23 cellular contexts compared by ENCODE assay signal in the genomic region with DNA sequence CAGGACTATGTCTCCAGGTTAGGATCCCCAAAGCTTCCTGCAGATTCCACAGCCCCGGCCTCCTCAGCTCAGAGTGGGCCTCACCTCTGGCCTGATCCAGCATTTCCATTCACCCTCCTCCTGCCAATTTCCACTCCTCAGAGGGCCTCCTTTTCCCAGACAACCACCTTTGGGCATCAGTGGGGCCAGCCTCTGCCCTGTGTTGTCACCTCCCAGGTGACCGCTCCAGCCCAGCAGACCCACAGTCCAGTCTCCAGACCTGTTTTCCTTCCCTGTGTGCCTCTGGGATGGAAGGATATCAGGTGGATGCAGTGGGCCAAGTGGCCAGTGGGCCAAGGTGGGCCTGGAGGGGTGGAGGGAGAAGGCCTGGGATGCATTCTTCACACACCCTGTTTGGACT. TPM values are rescaled to one million over a fixed set of nuclear protein-coding genes. Genes with fewer than 3 reads are reported as not detected.
DNase-seq lines count a peak whose midpoint lies in the region; ATAC-seq, FAIRE-seq and TF ChIP-seq lines count a peak whose summit lies in the region.
"Had no signal": no experiment of that assay in that cellular context is flagged by ENCODE, and none has a peak within 500 bp of the region (broad histone marks: within the 10 kb centered on the region; RNA-seq: fewer than 3 reads in every experiment).

No MANE protein-coding gene starts in this region.

- H3K9ac ChIP-seq in astrocyte (ENCODE audit: low read length): peak overlapping the region; percentile 67

- H3K27ac ChIP-seq in astrocyte (ENCODE audit: low read depth, low read length) (no peak overlapping the region), osteoblast (ENCODE audit: low read depth, low read length) (no peak overlapping the region), WERI-Rb-1 (no peak overlapping the region)
- H3K27ac ChIP-seq in CD8-positive, alpha-beta T cell (ENCODE audit: low read depth, low read length): no peak overlapping the region
- H3K27ac ChIP-seq: 22Rv1 had no signal

- H3K4me3 ChIP-seq in astrocyte (ENCODE audit: insufficient read depth, low read depth, low read length) (no peak overlapping the region), osteoblast (ENCODE audit: insufficient read depth, low read length) (no peak overlapping the region), WERI-Rb-1 (ENCODE audit: low read depth, low read length) (no peak overlapping the region)
- no peak overlapping the region for H3K4me3 ChIP-seq in CD8-positive, alpha-beta T cell (ENCODE audit: low read depth, low read length)

- peaks cover 15% of the 10 kb centered on the region for H3K9me3 Mint-ChIP-seq in activated CD4-positive, alpha-beta memory T cell treated with anti-CD3 and anti-CD28 coated beads for 36 hours
- peaks cover 6% of the 10 kb centered on the region for H3K9me3 Mint-ChIP-seq in activated CD4-positive, alpha-beta memory T cell treated with anti-CD3 and anti-CD28 coated beads, Interleukin-2, amount 10 ng/mL, durations not matched to agents 7 days and 5 days
- no peaks in the 10 kb centered on the region for H3K9me3 Mint-ChIP-seq in astrocyte (ENCODE audit: unreplicated experiment)
- H3K9me3 Mint-ChIP-seq in CD8-positive, alpha-beta T cell: peaks cover 10% of the 10 kb centered on the region

- H2AFZ ChIP-seq in astrocyte (ENCODE audit: low read depth, low read length) (no peak overlapping the region), osteoblast (ENCODE audit: low read length) (no peak overlapping the region)

- FAIRE-seq in astrocyte (lab: Jason Lieb, UNC): no peak
- FAIRE-seq: GM19239, H1 had no signal

- H3K27ac Mint-ChIP-seq in activated CD4-positive, alpha-beta memory T cell treated with anti-CD3 and anti-CD28 coated beads for 36 hours: no peak overlapping the region
- no peak overlapping the region for H3K27ac Mint-ChIP-seq in activated CD4-positive, alpha-beta memory T cell treated with anti-CD3 and anti-CD28 coated beads, Interleukin-2, amount 10 ng/mL, durations not matched to agents 7 days and 5 days
- peak overlapping the region; percentile 77 for H3K27ac Mint-ChIP-seq in astrocyte (ENCODE audit: unreplicated experiment)
- H3K27ac Mint-ChIP-seq in CD8-positive, alpha-beta T cell: no peak overlapping the region
- H3K27ac Mint-ChIP-seq: IgD-negative memory B cell had no signal

- intact Hi-C loops in activated CD4-positive, alpha-beta memory T cell treated with anti-CD3 and anti-CD28 coated beads for 36 hours (cut with micrococcal nuclease): no loop called here
- intact Hi-C loops in CD8-positive, alpha-beta T cell (cut with DNase I, micrococcal nuclease): no loop called here

- H3K4me2 ChIP-seq in astrocyte (ENCODE audit: low read length) (no peak overlapping the region), osteoblast (ENCODE audit: insufficient read depth, low read length) (no peak overlapping the region)

- DNase-seq in activated CD4-positive, alpha-beta memory T cell treated with anti-CD3 and anti-CD28 coated beads for 36 hours: peak; percentile 5
- no peak for DNase-seq in activated CD4-positive, alpha-beta memory T cell treated with anti-CD3 and anti-CD28 coated beads, Interleukin-2, amount 10 ng/mL, durations not matched to agents 7 days and 5 days
- DNase-seq in astrocyte (ENCODE audit: low read depth) (no peak), osteoblast (ENCODE audit: insufficient read length, low spot score, missing footprints) (peak; percentile 47), SKM-1 treated with dmso at 0.1 percent for 144 hours (lab: John Stamatoyannopoulos, UW; ENCODE audit: unreplicated experiment) (no peak), WERI-Rb-1 (no peak), AG08395 (ENCODE audit: low spot score) (no peak)
- DNase-seq in CD8-positive, alpha-beta T cell: no peak
- DNase-seq: ACHN, AML-193, C1 segment of cervical spinal cord, GF-D8, MV-4-11, NCI-H1694, NCI-H2081, NCI-H2171, NCI-H345, NCI-H526, Right ventricle myocardium superior had no signal

- peaks cover 34% of the 10 kb centered on the region for H3K4me1 ChIP-seq in astrocyte (ENCODE audit: insufficient read depth, low read length)
- H3K4me1 ChIP-seq in osteoblast (ENCODE audit: insufficient read depth, low read length): peaks cover 34% of the 10 kb centered on the region
- no peaks in the 10 kb centered on the region for H3K4me1 ChIP-seq in CD8-positive, alpha-beta T cell (ENCODE audit: insufficient read depth, low read length)

- no peak overlapping the region for H3K4me3 Mint-ChIP-seq in activated CD4-positive, alpha-beta memory T cell treated with anti-CD3 and anti-CD28 coated beads for 36 hours
- no peak overlapping the region for H3K4me3 Mint-ChIP-seq in activated CD4-positive, alpha-beta memory T cell treated with anti-CD3 and anti-CD28 coated beads, Interleukin-2, amount 10 ng/mL, durations not matched to agents 7 days and 5 days
- H3K4me3 Mint-ChIP-seq in astrocyte (ENCODE audit: unreplicated experiment): no peak overlapping the region
- no peak overlapping the region for H3K4me3 Mint-ChIP-seq in CD8-positive, alpha-beta T cell
- H3K4me3 Mint-ChIP-seq: IgD-negative memory B cell had no signal

- POLR2A ChIA-PET in activated CD4-positive, alpha-beta memory T cell treated with anti-CD3 and anti-CD28 coated beads for 36 hours (lab: Charles Lee): no interaction called here
- POLR2A ChIA-PET in activated CD4-positive, alpha-beta memory T cell treated with anti-CD3 and anti-CD28 coated beads, Interleukin-2, amount 10 ng/mL, durations not matched to agents 7 days and 5 days (lab: Charles Lee): interaction anchor here (0.9 kb wide), 1 partner anchor 173 kb away, joined by 3 read pairs; no protein-coding TSS in a partner anchor
- POLR2A ChIA-PET in CD8-positive, alpha-beta T cell (lab: Charles Lee): no interaction called here

- H4K20me1 ChIP-seq in astrocyte (ENCODE audit: insufficient read depth, low read length): no peaks in the 10 kb centered on the region
- H4K20me1 ChIP-seq in osteoblast (ENCODE audit: insufficient read depth, low read length): no peaks in the 10 kb centered on the region

- H3K9me3 ChIP-seq in astrocyte (ENCODE audit: insufficient read depth, low read depth, low read length): no peaks in the 10 kb centered on the region
- H3K9me3 ChIP-seq in osteoblast (ENCODE audit: low read depth, low read length): no peaks in the 10 kb centered on the region
- peaks cover 6% of the 10 kb centered on the region for H3K9me3 ChIP-seq in WERI-Rb-1 (ENCODE audit: severe bottlenecking)
- peaks cover 4% of the 10 kb centered on the region for H3K9me3 ChIP-seq in CD8-positive, alpha-beta T cell (ENCODE audit: low read length)

- CTCF ChIA-PET in activated CD4-positive, alpha-beta memory T cell treated with anti-CD3 and anti-CD28 coated beads for 36 hours (lab: Charles Lee): interaction anchor here (0.9 to 1.3 kb wide), 2 partner anchors 9 to 32 kb away, joined by 3 to 6 read pairs; a partner anchor contains a TSS
- CTCF ChIA-PET in activated CD4-positive, alpha-beta memory T cell treated with anti-CD3 and anti-CD28 coated beads, Interleukin-2, amount 10 ng/mL, durations not matched to agents 7 days and 5 days (lab: Charles Lee): no interaction called here
- CTCF ChIA-PET in CD8-positive, alpha-beta T cell (lab: Charles Lee): interaction anchor here (0.6 to 1.0 kb wide), 2 partner anchors 8 to 11 kb away, joined by 3 to 4 read pairs; no protein-coding TSS in a partner anchor

- peaks cover 2% of the 10 kb centered on the region for H3K36me3 Mint-ChIP-seq in activated CD4-positive, alpha-beta memory T cell treated with anti-CD3 and anti-CD28 coated beads for 36 hours
- H3K36me3 Mint-ChIP-seq in activated CD4-positive, alpha-beta memory T cell treated with anti-CD3 and anti-CD28 coated beads, Interleukin-2, amount 10 ng/mL, durations not matched to agents 7 days and 5 days (ENCODE audit: low read depth): peaks cover 3% of the 10 kb centered on the region
- H3K36me3 Mint-ChIP-seq in astrocyte (ENCODE audit: low read depth, unreplicated experiment): peaks cover 3% of the 10 kb centered on the region
- H3K36me3 Mint-ChIP-seq in CD8-positive, alpha-beta T cell: no peaks in the 10 kb centered on the region

- H3K36me3 ChIP-seq in astrocyte (ENCODE audit: insufficient read depth, low read length) (no peaks in the 10 kb centered on the region), osteoblast (ENCODE audit: insufficient read depth, low read length) (peaks cover 20% of the 10 kb centered on the region), WERI-Rb-1 (no peaks in the 10 kb centered on the region)
- no peaks in the 10 kb centered on the region for H3K36me3 ChIP-seq in CD8-positive, alpha-beta T cell (ENCODE audit: insufficient read depth, low read length)

- no peak for ATAC-seq in CD8-positive, alpha-beta T cell

- TF ChIP-seq CTCF in astrocyte (IDR thresholded peaks at IDR 0.05; ENCODE audit: insufficient read depth, low read depth, low read length): no peak
- no peak for TF ChIP-seq CTCF in osteoblast (IDR thresholded peaks at IDR 0.05; ENCODE audit: extremely low read depth, low read depth, low read length)
- no peak for TF ChIP-seq CTCF in WERI-Rb-1 (IDR thresholded peaks at IDR 0.05; ENCODE audit: low read depth, low read length)
- no peak for TF ChIP-seq CTCF in CD8-positive, alpha-beta T cell (IDR thresholded peaks at IDR 0.05)

- H3K27me3 Mint-ChIP-seq in activated CD4-positive, alpha-beta memory T cell treated with anti-CD3 and anti-CD28 coated beads for 36 hours: peaks cover 1% of the 10 kb centered on the region
- H3K27me3 Mint-ChIP-seq in activated CD4-positive, alpha-beta memory T cell treated with anti-CD3 and anti-CD28 coated beads, Interleukin-2, amount 10 ng/mL, durations not matched to agents 7 days and 5 days: peaks cover 6% of the 10 kb centered on the region
- no peaks in the 10 kb centered on the region for H3K27me3 Mint-ChIP-seq in astrocyte (ENCODE audit: low read depth, unreplicated experiment)
- no peaks in the 10 kb centered on the region for H3K27me3 Mint-ChIP-seq in CD8-positive, alpha-beta T cell (ENCODE audit: low read depth)
- H3K27me3 Mint-ChIP-seq: IgD-negative memory B cell had no signal

- H3K79me2 ChIP-seq in astrocyte (ENCODE audit: insufficient read depth, low read length): no peaks in the 10 kb centered on the region
- no peaks in the 10 kb centered on the region for H3K79me2 ChIP-seq in osteoblast (ENCODE audit: insufficient read depth, low read length)

- peaks cover 4% of the 10 kb centered on the region for H3K4me1 Mint-ChIP-seq in activated CD4-positive, alpha-beta memory T cell treated with anti-CD3 and anti-CD28 coated beads for 36 hours (ENCODE audit: low read depth)
- peaks cover 3% of the 10 kb centered on the region for H3K4me1 Mint-ChIP-seq in activated CD4-positive, alpha-beta memory T cell treated with anti-CD3 and anti-CD28 coated beads, Interleukin-2, amount 10 ng/mL, durations not matched to agents 7 days and 5 days
- H3K4me1 Mint-ChIP-seq in astrocyte (ENCODE audit: low read depth, unreplicated experiment): peaks cover 41% of the 10 kb centered on the region
- no peaks in the 10 kb centered on the region for H3K4me1 Mint-ChIP-seq in CD8-positive, alpha-beta T cell (ENCODE audit: low read depth)

- H3K27me3 ChIP-seq in astrocyte (ENCODE audit: insufficient read depth, low read length) (no peaks in the 10 kb centered on the region), osteoblast (ENCODE audit: insufficient read depth, low read length) (no peaks in the 10 kb centered on the region), WERI-Rb-1 (ENCODE audit: insufficient read depth, low read depth, severe bottlenecking) (no peaks in the 10 kb centered on the region)
- H3K27me3 ChIP-seq in CD8-positive, alpha-beta T cell (ENCODE audit: insufficient read depth, low read length): no peaks in the 10 kb centered on the region

RNA-seq across cellular contexts. Expression of a gene that starts 32.7 kb away (rescaled TPM):
- 1 to 10 TPM; 7.2 to 7.6 TPM for total RNA-seq in activated CD4-positive, alpha-beta memory T cell treated with anti-CD3 and anti-CD28 coated beads for 36 hours
- 1 to 10 TPM; 2.7 to 3.1 TPM for total RNA-seq in activated CD4-positive, alpha-beta memory T cell treated with anti-CD3 and anti-CD28 coated beads, Interleukin-2, amount 10 ng/mL, durations not matched to agents 7 days and 5 days
- total RNA-seq in astrocyte (10.2 and 10.9 TPM in 2 replicates), osteoblast (20.6 and 21.0 TPM in 2 replicates)
- under 1 TPM; 0.72 to 0.92 TPM for total RNA-seq in CD8-positive, alpha-beta T cell

RNA-seq across cellular contexts. Expression of a gene that starts 48.5 kb away (rescaled TPM):
- 10 to 100 TPM; 15.4 to 17.2 TPM for total RNA-seq in activated CD4-positive, alpha-beta memory T cell treated with anti-CD3 and anti-CD28 coated beads for 36 hours
- total RNA-seq in activated CD4-positive, alpha-beta memory T cell treated with anti-CD3 and anti-CD28 coated beads, Interleukin-2, amount 10 ng/mL, durations not matched to agents 7 days and 5 days: 10 to 100 TPM; 40.6 to 41.4 TPM
- total RNA-seq in astrocyte (25.1 and 34.3 TPM in 2 replicates), osteoblast (11.5 and 12.7 TPM in 2 replicates)
- total RNA-seq in CD8-positive, alpha-beta T cell: 10 to 100 TPM in 1 of 2 experiments, 1 to 10 TPM in 1; 7.0 to 11.1 TPM

RNA-seq across cellular contexts. Expression of a gene that starts 57.2 kb away (rescaled TPM):
- total RNA-seq in activated CD4-positive, alpha-beta memory T cell treated with anti-CD3 and anti-CD28 coated beads for 36 hours: not detected
- not detected for total RNA-seq in activated CD4-positive, alpha-beta memory T cell treated with anti-CD3 and anti-CD28 coated beads, Interleukin-2, amount 10 ng/mL, durations not matched to agents 7 days and 5 days
- total RNA-seq in astrocyte (0.93 and 3.7 TPM in 2 replicates), osteoblast (3.6 and 3.8 TPM in 2 replicates)
- not detected for total RNA-seq in CD8-positive, alpha-beta T cell

Comparison
In these comparisons a context has a peak if more than half of its experiments do, and no peak if none do; other contexts are left out.
1. DNase-seq: peak in activated CD4-positive, alpha-beta memory T cell treated with anti-CD3 and anti-CD28 coated beads for 36 hours (single experiment) and osteoblast (single experiment); none in activated CD4-positive, alpha-beta memory T cell treated with anti-CD3 and anti-CD28 coated beads, Interleukin-2, amount 10 ng/mL, durations not matched to agents 7 days and 5 days (single experiment), astrocyte (single experiment), SKM-1 treated with dmso at 0.1 percent for 144 hours (single experiment), WERI-Rb-1 (single experiment), CD8-positive, alpha-beta T cell (0 of 7) and AG08395 (single experiment).